In the genomic region with DNA sequence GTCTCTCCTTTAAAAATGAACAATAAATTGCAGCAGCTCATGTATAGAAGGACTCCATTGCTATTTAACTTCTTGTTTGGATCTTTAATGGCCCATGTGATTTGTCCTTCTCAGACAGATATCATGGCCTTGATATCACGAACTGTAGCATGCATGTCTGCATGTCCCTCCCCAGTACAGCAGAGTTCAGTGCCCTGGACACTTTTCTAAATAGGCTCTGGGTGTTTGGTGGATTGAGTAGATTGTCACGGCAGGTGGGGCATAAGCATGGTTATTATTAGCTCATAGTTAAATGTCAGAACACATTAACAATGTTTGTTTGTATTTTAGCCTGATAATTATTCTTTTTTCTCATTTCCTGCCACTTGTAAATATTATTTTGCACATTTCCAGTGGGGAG, we compare ENCODE assay signal across 1 cellular context.
TF ChIP-seq lines count a peak whose summit lies in the region.

No MANE protein-coding gene starts in this region.

TF ChIP-seq in H1, 55 proteins besides CTCF, POLR2A, EP300 and RAD21 (continued from another document):
- TF ChIP-seq, protein P1, sequence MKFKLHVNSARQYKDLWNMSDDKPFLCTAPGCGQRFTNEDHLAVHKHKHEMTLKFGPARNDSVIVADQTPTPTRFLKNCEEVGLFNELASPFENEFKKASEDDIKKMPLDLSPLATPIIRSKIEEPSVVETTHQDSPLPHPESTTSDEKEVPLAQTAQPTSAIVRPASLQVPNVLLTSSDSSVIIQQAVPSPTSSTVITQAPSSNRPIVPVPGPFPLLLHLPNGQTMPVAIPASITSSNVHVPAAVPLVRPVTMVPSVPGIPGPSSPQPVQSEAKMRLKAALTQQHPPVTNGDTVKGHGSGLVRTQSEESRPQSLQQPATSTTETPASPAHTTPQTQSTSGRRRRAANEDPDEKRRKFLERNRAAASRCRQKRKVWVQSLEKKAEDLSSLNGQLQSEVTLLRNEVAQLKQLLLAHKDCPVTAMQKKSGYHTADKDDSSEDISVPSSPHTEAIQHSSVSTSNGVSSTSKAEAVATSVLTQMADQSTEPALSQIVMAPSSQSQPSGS (IDR thresholded peaks at IDR 0.05; ENCODE audit: low read length): no peak
- no peak for TF ChIP-seq BACH1 (IDR thresholded peaks at IDR 0.05; ENCODE audit: low read length)
- no peak for TF ChIP-seq BRCA1 (IDR thresholded peaks at IDR 0.05; ENCODE audit: low read depth, low read length)
- TF ChIP-seq HDAC2 (IDR thresholded peaks at IDR 0.05; ENCODE audit: borderline replicate concordance in 1 of 2, low read depth in 2 of 2, low read length in 2 of 2): no peak
